ENCODE assay signal across 1 cellular context in the genomic region with DNA sequence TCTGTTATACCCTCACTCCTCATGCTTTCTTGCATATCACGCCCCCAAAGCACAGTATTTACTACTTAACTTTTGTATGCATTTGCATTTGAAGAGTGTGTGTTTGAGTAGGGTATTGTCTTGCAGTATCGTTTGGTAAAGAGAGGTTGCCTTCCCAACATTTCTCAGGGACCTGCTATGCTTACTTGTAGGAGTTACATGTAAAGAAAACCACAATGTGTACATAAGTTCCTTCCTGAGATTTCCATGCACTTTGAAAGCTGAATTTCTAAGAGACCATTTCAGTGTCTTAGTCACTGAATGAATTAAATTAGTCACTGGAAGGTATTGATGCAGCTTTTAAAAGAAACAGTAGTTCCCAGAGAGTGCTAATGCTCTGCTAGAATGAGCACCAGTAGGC.
TF ChIP-seq lines count a peak whose summit lies in the region.

No MANE protein-coding gene starts in this region.

TF ChIP-seq in WTC11, 78 proteins besides CTCF, POLR2A, EP300 and RAD21 (continued from another document):
- TF ChIP-seq, protein P1, sequence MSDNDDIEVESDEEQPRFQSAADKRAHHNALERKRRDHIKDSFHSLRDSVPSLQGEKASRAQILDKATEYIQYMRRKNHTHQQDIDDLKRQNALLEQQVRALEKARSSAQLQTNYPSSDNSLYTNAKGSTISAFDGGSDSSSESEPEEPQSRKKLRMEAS (CRISPR knock-in tag; IDR thresholded peaks at IDR 0.05): no peak
- TF ChIP-seq, protein P2, sequence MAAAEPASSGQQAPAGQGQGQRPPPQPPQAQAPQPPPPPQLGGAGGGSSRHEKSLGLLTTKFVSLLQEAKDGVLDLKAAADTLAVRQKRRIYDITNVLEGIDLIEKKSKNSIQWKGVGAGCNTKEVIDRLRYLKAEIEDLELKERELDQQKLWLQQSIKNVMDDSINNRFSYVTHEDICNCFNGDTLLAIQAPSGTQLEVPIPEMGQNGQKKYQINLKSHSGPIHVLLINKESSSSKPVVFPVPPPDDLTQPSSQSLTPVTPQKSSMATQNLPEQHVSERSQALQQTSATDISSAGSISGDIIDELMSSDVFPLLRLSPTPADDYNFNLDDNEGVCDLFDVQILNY (CRISPR knock-in tag; IDR thresholded peaks at IDR 0.05): no peak
- TF ChIP-seq FOXP1 (CRISPR knock-in tag; IDR thresholded peaks at IDR 0.05; ENCODE audit: borderline replicate concordance): no peak
